19 cellular contexts compared by ENCODE assay signal in the genomic region with DNA sequence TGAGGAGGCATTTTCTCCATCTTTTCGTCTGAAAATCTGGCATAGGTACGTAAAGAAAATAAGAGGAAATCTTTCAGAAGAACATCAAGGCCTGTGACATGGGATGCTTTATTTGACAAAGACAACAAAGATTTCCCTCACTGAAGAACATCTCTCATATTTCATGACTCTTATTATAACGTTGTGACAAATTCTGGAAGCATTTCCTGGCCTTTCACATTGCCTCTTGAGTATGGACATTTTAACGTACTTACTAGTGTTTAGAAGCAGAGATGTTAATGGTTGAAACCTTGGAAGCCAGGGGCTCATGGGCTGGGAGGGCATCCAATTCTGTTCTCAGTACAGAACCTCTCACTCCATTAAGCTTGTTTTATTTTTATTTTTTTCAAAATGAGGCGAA.
"Had no signal": no experiment of that assay in that cellular context is flagged by ENCODE, and none has a peak within 500 bp of the region (broad histone marks: within the 10 kb centered on the region; RNA-seq: fewer than 3 reads in every experiment).

No MANE protein-coding gene starts in this region.

- H3K4me1 Mint-ChIP-seq: activated CD4-positive, alpha-beta T cell treated with anti-CD3 and anti-CD28 coated beads for 36 hours; activated CD8-positive, alpha-beta memory T cell treated with anti-CD3 and anti-CD28 coated beads, Interleukin-2, amount 10 ng/mL, durations not matched to agents 7 days and 5 days; mesothelial cell of epicardium; nephron had no signal

- H3K27ac ChIP-seq: body of pancreas, colonic mucosa, skin epidermis, tibial nerve had no signal

- H3K9me3 ChIP-seq: body of pancreas, colonic mucosa, tibial nerve had no signal

- H3K27me3 ChIP-seq: body of pancreas, colonic mucosa, tibial nerve had no signal

- H3K36me3 Mint-ChIP-seq: activated CD8-positive, alpha-beta memory T cell treated with anti-CD3 and anti-CD28 coated beads, Interleukin-2, amount 10 ng/mL, durations not matched to agents 7 days and 5 days; WTC11 had no signal

- H3K4me1 ChIP-seq: body of pancreas, colonic mucosa, tibial nerve had no signal

- H3K27ac Mint-ChIP-seq: activated CD4-positive, alpha-beta T cell treated with anti-CD3 and anti-CD28 coated beads for 36 hours; activated CD8-positive, alpha-beta memory T cell treated with anti-CD3 and anti-CD28 coated beads, Interleukin-2, amount 10 ng/mL, durations not matched to agents 7 days and 5 days; activated naive CD8-positive, alpha-beta T cell; mesothelial cell of epicardium; nephron; T-helper 2 cell treated with Interferon-gamma antibody and Interleukin-4, amounts not matched to agents 5 μg/mL and 100 μg/mL, for 36 hours; WTC11 had no signal

- H3K36me3 ChIP-seq: colonic mucosa, tibial nerve had no signal

- H3K27me3 Mint-ChIP-seq: activated CD4-positive, alpha-beta T cell treated with anti-CD3 and anti-CD28 coated beads for 36 hours; activated CD8-positive, alpha-beta memory T cell treated with anti-CD3 and anti-CD28 coated beads, Interleukin-2, amount 10 ng/mL, durations not matched to agents 7 days and 5 days; activated naive CD8-positive, alpha-beta T cell; progenitor cell of endocrine pancreas had no signal

- ATAC-seq: activated CD4-positive, alpha-beta T cell treated with anti-CD3 and anti-CD28 coated beads for 36 hours; activated CD8-positive, alpha-beta memory T cell treated with anti-CD3 and anti-CD28 coated beads, Interleukin-2, amount 10 ng/mL, durations not matched to agents 7 days and 5 days; body of pancreas; stimulated activated naive CD8-positive, alpha-beta T cell treated with anti-CD3 and anti-CD28 coated beads, Interleukin-15, Interleukin-2, amounts not matched to agents 100 U/mL and 50 U/mL, for 24 hours; WTC11 had no signal

- H3K4me3 ChIP-seq: body of pancreas, colonic mucosa, skin epidermis, tibial nerve had no signal

- DNase-seq: activated CD4-positive, alpha-beta T cell treated with anti-CD3 and anti-CD28 coated beads for 36 hours; activated CD4-positive, alpha-beta T cell treated with anti-CD3 and anti-CD28 coated beads, Interleukin-2, amount 50 U/mL, for 48 hours; activated CD8-positive, alpha-beta memory T cell treated with anti-CD3 and anti-CD28 coated beads, Interleukin-2, amount 10 ng/mL, durations not matched to agents 7 days and 5 days; amniotic stem cell; body of pancreas; caudate nucleus; colonic mucosa; hypothalamus; occipital lobe; stimulated activated naive CD8-positive, alpha-beta T cell treated with anti-CD3 and anti-CD28 coated beads, Interleukin-15, Interleukin-2, amounts not matched to agents 100 U/mL and 50 U/mL, for 24 hours; substantia nigra had no signal

- H3K4me3 Mint-ChIP-seq: activated CD4-positive, alpha-beta T cell treated with anti-CD3 and anti-CD28 coated beads for 36 hours; activated CD8-positive, alpha-beta memory T cell treated with anti-CD3 and anti-CD28 coated beads, Interleukin-2, amount 10 ng/mL, durations not matched to agents 7 days and 5 days; activated naive CD8-positive, alpha-beta T cell; mesothelial cell of epicardium; nephron; T-helper 2 cell treated with Interferon-gamma antibody and Interleukin-4, amounts not matched to agents 5 μg/mL and 100 μg/mL, for 36 hours; WTC11 had no signal

- H3K9me3 Mint-ChIP-seq: nephron had no signal
